In genomic region chr9:32220750-32221149, GRCh38 we compare ENCODE assay signal across 29 cellular contexts.
"Had no signal": no experiment of that assay in that cellular context is flagged by ENCODE, and none has a peak within 500 bp of the region (broad histone marks: within the 10 kb centered on the region; RNA-seq: fewer than 3 reads in every experiment).

No MANE protein-coding gene starts in this region.

- H3K36me3 ChIP-seq: ovary, right lobe of liver, sigmoid colon, stomach, thoracic aorta, thyroid gland, tibial nerve, upper lobe of left lung, vagina had no signal

- H3K4me1 ChIP-seq: parathyroid adenoma, psoas muscle, right lobe of liver, sigmoid colon, stomach, thyroid gland, tibial nerve, upper lobe of left lung, vagina had no signal

- H3K9me3 ChIP-seq: ovary, psoas muscle, right lobe of liver, stomach, thoracic aorta, thyroid gland, tibial nerve, upper lobe of left lung, vagina had no signal

- H3K27me3 ChIP-seq: ovary, right lobe of liver, sigmoid colon, stomach, thyroid gland, tibial nerve, upper lobe of left lung, vagina had no signal

- H3K27ac ChIP-seq: ovary, parathyroid adenoma, psoas muscle, right lobe of liver, sigmoid colon, stomach, thoracic aorta, thyroid gland, tibial nerve, upper lobe of left lung, vagina had no signal

- H3K79me2 ChIP-seq: parathyroid adenoma had no signal

- ATAC-seq: natural killer cell treated with Interleukin-12 subunit alpha and Interleukin-12 subunit beta and Interleukin-15 and Interleukin-18, amount 100 ng/mL, for 72 hours; psoas muscle; right cardiac atrium; right lobe of liver; stimulated activated effector memory CD8-positive, alpha-beta T cell treated with anti-CD3 and anti-CD28 coated beads, Interleukin-12 subunit alpha, Interleukin-12 subunit beta, amount 100 ng/mL, for 72 hours; stimulated activated naive B cell treated with anti-CD40 and anti-IgM and Interleukin-4, amounts not matched to agents 10 μg/mL and 1 μg/mL and 100 μg/mL, for 72 hours had no signal

- H3K27ac Mint-ChIP-seq: natural killer cell treated with Interleukin-12 subunit alpha and Interleukin-12 subunit beta and Interleukin-15 and Interleukin-18, amount 100 ng/mL, for 72 hours; nephron progenitor cell; progenitor cell of endocrine pancreas; stimulated activated effector memory CD8-positive, alpha-beta T cell treated with anti-CD3 and anti-CD28 coated beads, Interleukin-12 subunit alpha, Interleukin-12 subunit beta, amount 100 ng/mL, for 72 hours; stimulated activated naive B cell treated with anti-CD40 and anti-IgM and Interleukin-4, amounts not matched to agents 10 μg/mL and 1 μg/mL and 100 μg/mL, for 72 hours; stimulated activated naive CD8-positive, alpha-beta T cell treated with anti-CD3 and anti-CD28 coated beads, Interleukin-15, Interleukin-2, amounts not matched to agents 100 ng/mL and 50 ng/mL, for 24 hours had no signal

- H3K4me3 Mint-ChIP-seq: natural killer cell treated with Interleukin-12 subunit alpha and Interleukin-12 subunit beta and Interleukin-15 and Interleukin-18, amount 100 ng/mL, for 72 hours; nephron progenitor cell; neural crest cell; stimulated activated effector memory CD8-positive, alpha-beta T cell treated with anti-CD3 and anti-CD28 coated beads, Interleukin-12 subunit alpha, Interleukin-12 subunit beta, amount 100 ng/mL, for 72 hours; stimulated activated naive B cell treated with anti-CD40 and anti-IgM and Interleukin-4, amounts not matched to agents 10 μg/mL and 1 μg/mL and 100 μg/mL, for 72 hours; stimulated activated naive CD8-positive, alpha-beta T cell treated with anti-CD3 and anti-CD28 coated beads, Interleukin-15, Interleukin-2, amounts not matched to agents 100 ng/mL and 50 ng/mL, for 24 hours had no signal

- FAIRE-seq: small intestine, urothelium cell line had no signal

- H3K36me3 Mint-ChIP-seq: natural killer cell treated with Interleukin-12 subunit alpha and Interleukin-12 subunit beta and Interleukin-15 and Interleukin-18, amount 100 ng/mL, for 72 hours; stimulated activated effector memory CD8-positive, alpha-beta T cell treated with anti-CD3 and anti-CD28 coated beads, Interleukin-12 subunit alpha, Interleukin-12 subunit beta, amount 100 ng/mL, for 72 hours; stimulated activated naive B cell treated with anti-CD40 and anti-IgM and Interleukin-4, amounts not matched to agents 10 μg/mL and 1 μg/mL and 100 μg/mL, for 72 hours had no signal

- H3K4me1 Mint-ChIP-seq: stimulated activated effector memory CD8-positive, alpha-beta T cell treated with anti-CD3 and anti-CD28 coated beads, Interleukin-12 subunit alpha, Interleukin-12 subunit beta, amount 100 ng/mL, for 72 hours had no signal

- H3K4me3 ChIP-seq: ovary, psoas muscle, right lobe of liver, sigmoid colon, stomach, thoracic aorta, thyroid gland, tibial nerve, upper lobe of left lung, vagina had no signal

- H3K9ac ChIP-seq: parathyroid adenoma had no signal

- H3K9me3 Mint-ChIP-seq: stimulated activated effector memory CD8-positive, alpha-beta T cell treated with anti-CD3 and anti-CD28 coated beads, Interleukin-12 subunit alpha, Interleukin-12 subunit beta, amount 100 ng/mL, for 72 hours had no signal

- DNase-seq: nephron progenitor cell; occipital lobe; ovary; posterior cingulate gyrus; psoas muscle; right cardiac atrium; right lobe of liver; sigmoid colon; small intestine; stimulated activated CD4-positive, alpha-beta T cell treated with anti-CD3 and anti-CD28 coated beads, Interleukin-15, amount 100 ng/mL, for 24 hours; stimulated activated CD4-positive, alpha-beta T cell treated with anti-CD3 and anti-CD28 coated beads, Interleukin-2, amount 100 ng/mL, for 24 hours; stimulated activated CD4-positive, alpha-beta T cell treated with anti-CD3 and anti-CD28 coated beads, Interleukin-2, amount 100 ng/mL, for 48 hours; stimulated activated CD4-positive, alpha-beta T cell treated with anti-CD3 and anti-CD28 coated beads, Interleukin-4, amount 100 ng/mL, for 24 hours; stimulated activated naive B cell treated with anti-CD40 and anti-IgM and Interleukin-4, amounts not matched to agents 10 μg/mL and 1 μg/mL and 100 μg/mL, for 72 hours; stimulated activated naive CD4-positive, alpha-beta T cell treated with Interleukin-2 at 50 U/mL for 16 hours; stomach; thyroid gland; trophoblast cell; upper lobe of left lung had no signal

- H2AFZ ChIP-seq: parathyroid adenoma had no signal

- H3K27me3 Mint-ChIP-seq: natural killer cell treated with Interleukin-12 subunit alpha and Interleukin-12 subunit beta and Interleukin-15 and Interleukin-18, amount 100 ng/mL, for 72 hours; progenitor cell of endocrine pancreas had no signal
